13 cellular contexts compared by ENCODE assay signal in genomic region chr6:2783188-2783957, GRCh38. TPM values are rescaled to one million over a fixed set of nuclear protein-coding genes. Genes with fewer than 3 reads are reported as not detected.
DNase-seq lines count a peak whose midpoint lies in the region; ATAC-seq and TF ChIP-seq lines count a peak whose summit lies in the region.
"Had no signal": no experiment of that assay in that cellular context is flagged by ENCODE, and none has a peak within 500 bp of the region (broad histone marks: within the 10 kb centered on the region; RNA-seq: fewer than 3 reads in every experiment).

No MANE protein-coding gene starts in this region.

- peaks cover 3% of the 10 kb centered on the region for H3K27me3 Mint-ChIP-seq in nephron (ENCODE audit: low read depth)

- H4K20me1 ChIP-seq in PC-3 (ENCODE audit: low read length), result 0 out of 2 replicates have a peak, but pooled peaks cover 14% of the 10 kb centered on the region

- peaks cover 64% of the 10 kb centered on the region for H3K36me3 Mint-ChIP-seq in nephron (ENCODE audit: low read depth)

- no peak overlapping the region for H3K4me3 ChIP-seq in PC-3 (ENCODE audit: low read length)
- H3K4me3 ChIP-seq: cardiac muscle cell had no signal

- no peak overlapping the region for H3K27ac ChIP-seq in PC-3 (ENCODE audit: low read length)
- H3K27ac ChIP-seq: cardiac muscle cell had no signal

- in situ Hi-C loops in G401 (cut with HindIII; ENCODE audit: low sequenced_read_pairs), result no loop called here

- intact Hi-C loops in PC-3 (cut with micrococcal nuclease), result no loop called here

- BruUV-seq in PC-3 (replicated peaks; lab: Mats Ljungman, UMichigan), result no TSS peak

- peak overlapping the region; percentile 9 to 68 (median 68) for H3K27ac Mint-ChIP-seq in nephron
- H3K27ac Mint-ChIP-seq: activated T-cell treated with anti-CD3 and anti-CD28 coated beads, Interleukin-2, amount 50 U/mL, for 72 hours had no signal

- H3K9me3 ChIP-seq in PC-3 (ENCODE audit: low read length), result no peaks in the 10 kb centered on the region
- H3K9me3 ChIP-seq: Caco-2 had no signal

- no peaks in the 10 kb centered on the region for H3K4me1 ChIP-seq in PC-3 (ENCODE audit: insufficient read depth, low read length)
- H3K4me1 ChIP-seq: Caco-2 had no signal

- no peak overlapping the region for H2AFZ ChIP-seq in PC-3 (ENCODE audit: low read length)

- TF ChIP-seq CTCF in PC-3 (conservative IDR thresholded peaks at IDR 0.05; ENCODE audit: low read depth, low read length) (peak; percentile 21; the same call in 1 of the 2 replicates), nephron (IDR thresholded peaks at IDR 0.05; ENCODE audit: unreplicated experiment in 3 of 3) (no peak)

- H3K4me1 Mint-ChIP-seq in nephron, result peaks cover 84% of the 10 kb centered on the region

- no peak overlapping the region for H3K4me2 ChIP-seq in PC-3 (ENCODE audit: low read length)

- H3K27me3 ChIP-seq in PC-3 (ENCODE audit: low read length), result no peaks in the 10 kb centered on the region
- H3K27me3 ChIP-seq: cardiac muscle cell had no signal

- ATAC-seq in PC-3, result no peak
- ATAC-seq in esophagus mucosa, result peak; percentile 4
- ATAC-seq in GM18511 (IDR thresholded peaks at IDR 0.05; ENCODE audit: unreplicated experiment), result no peak
- ATAC-seq: Panc1 had no signal

- H3K9me3 Mint-ChIP-seq in nephron, result no peaks in the 10 kb centered on the region
- H3K9me3 Mint-ChIP-seq: activated T-cell treated with anti-CD3 and anti-CD28 coated beads, Interleukin-2, amount 50 U/mL, for 72 hours had no signal

- H3K79me2 ChIP-seq in PC-3 (ENCODE audit: low read length), result peaks cover 71% of the 10 kb centered on the region

- POLR2A ChIA-PET in PC-3 (lab: Charles Lee; ENCODE audit: unreplicated experiment), result interaction anchor here (0.5 to 0.6 kb wide), 3 partner anchors 14 to 1173 kb away, joined by 3 to 6 read pairs (median 6); no protein-coding TSS in a partner anchor

- H3K4me3 Mint-ChIP-seq in nephron, result peak overlapping the region; percentile 44 to 78 (median 75)
- H3K4me3 Mint-ChIP-seq: activated T-cell treated with anti-CD3 and anti-CD28 coated beads, Interleukin-2, amount 50 U/mL, for 72 hours had no signal

- no peaks in the 10 kb centered on the region for H3K9me2 ChIP-seq in PC-3 (replicated peaks; ENCODE audit: low read length)

- CTCF ChIA-PET in PC-3 (lab: Charles Lee), result no interaction called here

- H3K9ac ChIP-seq in PC-3 (ENCODE audit: low read length), result no peak overlapping the region

- no peaks in the 10 kb centered on the region for H3F3A ChIP-seq in PC-3 (ENCODE audit: low read length, unreplicated experiment)

- peaks cover 38% of the 10 kb centered on the region; the same call in 1 of the 2 replicates for H3K36me3 ChIP-seq in PC-3 (ENCODE audit: low read depth, low read length)

- DNase-seq in G401 (ENCODE audit: low spot score) (peak; percentile 45), PC-3 (no peak), DMS53 treated with DMSO at 0.1 percent for 48 hours (lab: John Stamatoyannopoulos, UW; ENCODE audit: unreplicated experiment) (no peak), GF-D8 (lab: John Stamatoyannopoulos, UW) (no peak), NCI-H748 treated with DMSO at 0.1 percent for 48 hours (lab: John Stamatoyannopoulos, UW) (no peak)
- DNase-seq: activated T-cell treated with anti-CD3 and anti-CD28 coated beads, Interleukin-2, amount 50 U/mL, for 72 hours; NCI-H1436 had no signal

RNA-seq across cellular contexts. Expression of gene WRNIP1, which starts 18.2 kb away (rescaled TPM):
- total RNA-seq in G401 (2014; rRNA removed; shearing (Covaris generic)), result 91.8 and 100 TPM in 2 replicates
- total RNA-seq in PC-3 (2014; rRNA removed) (92.2 and 114 TPM in 2 replicates), esophagus mucosa (41.2 TPM)

RNA-seq across cellular contexts. Expression of gene MYLK4, which starts 32.7 kb away (rescaled TPM):
- total RNA-seq in G401 (2014; rRNA removed; shearing (Covaris generic)), result 0.31 and 0.64 TPM in 2 replicates
- total RNA-seq in PC-3 (2014; rRNA removed) (0.11 and 0.23 TPM in 2 replicates), esophagus mucosa (0.84 TPM)

RNA-seq across cellular contexts. Expression of gene SERPINB1, which starts 58.3 kb away (rescaled TPM):
- 0.06 TPM in 1 of 2 replicates, not detected in the other for total RNA-seq in G401 (2014; rRNA removed; shearing (Covaris generic))
- 78.7 and 133 TPM in 2 replicates for total RNA-seq in PC-3 (2014; rRNA removed)
- total RNA-seq in esophagus mucosa, result 576 TPM

Comparison
In these comparisons a context has a peak if more than half of its experiments do, and no peak if none do; other contexts are left out.
1. RNA of gene SERPINB1, which starts 58.3 kb away (total RNA-seq): 576 TPM in esophagus mucosa (single experiment) and 78.7 to 133 TPM in PC-3; 0.06 TPM in G401; every median in the first group is over 10 times any median in the second.